ENCODE assay signal across 8 cellular contexts in genomic region chr1:236502972-236503639, GRCh38. TPM values are rescaled to one million over a fixed set of nuclear protein-coding genes. Genes with fewer than 3 reads are reported as not detected.
DNase-seq lines count a peak whose midpoint lies in the region; TF ChIP-seq lines count a peak whose summit lies in the region.

No MANE protein-coding gene starts in this region.

- peaks cover 10% of the 10 kb centered on the region for H3K4me1 Mint-ChIP-seq in activated CD4-positive, alpha-beta T cell treated with anti-CD3 and anti-CD28 coated beads, Interleukin-2, amount 10 ng/mL, durations not matched to agents 24 days and 14 days
- peaks cover 16% of the 10 kb centered on the region for H3K4me1 Mint-ChIP-seq in MCF 10A (ENCODE audit: insufficient read depth, unreplicated experiment)

- no peaks in the 10 kb centered on the region for H3K36me3 ChIP-seq in skeletal muscle satellite cell (ENCODE audit: insufficient read depth, low read length)

- BruUV-seq in MCF 10A (replicated peaks; lab: Mats Ljungman, UMichigan): no TSS peak

- peak overlapping the region; percentile 73 for H3K27ac Mint-ChIP-seq in activated CD4-positive, alpha-beta T cell treated with anti-CD3 and anti-CD28 coated beads, Interleukin-2, amount 10 ng/mL, durations not matched to agents 24 days and 14 days
- H3K27ac Mint-ChIP-seq in MCF 10A (ENCODE audit: low read depth, unreplicated experiment): peak overlapping the region; percentile 47

- no peaks in the 10 kb centered on the region for H3K9me3 ChIP-seq in skeletal muscle satellite cell (replicated peaks; ENCODE audit: low read length)

- H3K9ac ChIP-seq in skeletal muscle satellite cell (ENCODE audit: low read depth, low read length): no peak overlapping the region

- H3K4me2 ChIP-seq in skeletal muscle satellite cell (ENCODE audit: low read length): peak overlapping the region; percentile 57

- CTCF ChIA-PET in MCF 10A (lab: Yijun Ruan, JAX): interaction anchor here (0.5 to 2.1 kb wide), 10 partner anchors 8 to 399 kb away, joined by 3 to 12 read pairs (median 4); no protein-coding TSS in a partner anchor

- H3K27me3 ChIP-seq in skeletal muscle satellite cell (ENCODE audit: control insufficient read depth, insufficient read depth, low read length): no peaks in the 10 kb centered on the region

- no peaks in the 10 kb centered on the region for H3K9me3 Mint-ChIP-seq in activated CD4-positive, alpha-beta T cell treated with anti-CD3 and anti-CD28 coated beads, Interleukin-2, amount 10 ng/mL, durations not matched to agents 24 days and 14 days
- no peaks in the 10 kb centered on the region for H3K9me3 Mint-ChIP-seq in MCF 10A (ENCODE audit: unreplicated experiment)

- peak overlapping the region; percentile 44 for H3K4me3 ChIP-seq in skeletal muscle satellite cell (ENCODE audit: low read length)

- H3K4me1 ChIP-seq in skeletal muscle satellite cell (ENCODE audit: control insufficient read depth, insufficient read depth, low read length): peaks cover 12% of the 10 kb centered on the region

- no peak for TF ChIP-seq CTCF in MCF 10A (IDR thresholded peaks at IDR 0.05; ENCODE audit: unreplicated experiment)

- peaks cover 2% of the 10 kb centered on the region for H3K27me3 Mint-ChIP-seq in activated CD4-positive, alpha-beta T cell treated with anti-CD3 and anti-CD28 coated beads, Interleukin-2, amount 10 ng/mL, durations not matched to agents 24 days and 14 days
- no peaks in the 10 kb centered on the region for H3K27me3 Mint-ChIP-seq in MCF 10A (ENCODE audit: insufficient read depth, unreplicated experiment)

- H3K4me3 Mint-ChIP-seq in activated CD4-positive, alpha-beta T cell treated with anti-CD3 and anti-CD28 coated beads, Interleukin-2, amount 10 ng/mL, durations not matched to agents 24 days and 14 days: peak overlapping the region; percentile 66
- peak overlapping the region; percentile 12 for H3K4me3 Mint-ChIP-seq in MCF 10A (ENCODE audit: unreplicated experiment)

- intact Hi-C loops in activated CD4-positive, alpha-beta T cell treated with anti-CD3 and anti-CD28 coated beads, Interleukin-2, amount 10 ng/mL, durations not matched to agents 24 days and 14 days (cut with micrococcal nuclease): no loop called here
- intact Hi-C loops in MCF 10A (cut with micrococcal nuclease): no loop called here

- peak; percentile 61 for DNase-seq in activated CD4-positive, alpha-beta T cell treated with anti-CD3 and anti-CD28 coated beads, Interleukin-2, amount 10 ng/mL, durations not matched to agents 24 days and 14 days
- DNase-seq in activated CD4-positive, alpha-beta T cell treated with anti-CD3 and anti-CD28 coated beads for 1 hour: no peak
- DNase-seq in NCI-H460 (ENCODE audit: extremely low read depth, low read depth): peak; percentile 94
- DNase-seq in MCF 10A (ENCODE audit: unreplicated experiment): peak; percentile 70
- peak; percentile 73 for DNase-seq in iPS-NIHi11 (ENCODE audit: low spot score)
- no peak for DNase-seq in activated effector memory CD4-positive, alpha-beta T cell treated with Interleukin-2 at 50 U/mL for 16 hours
- no peak for DNase-seq in D341Med (ENCODE audit: low spot score)

- POLR2A ChIA-PET in MCF 10A (lab: Yijun Ruan, JAX): interaction anchor here (0.8 to 1.7 kb wide), 4 partner anchors 12 to 94 kb away, joined by 3 to 9 read pairs (median 3); no protein-coding TSS in a partner anchor

- no peaks in the 10 kb centered on the region for H3K36me3 Mint-ChIP-seq in activated CD4-positive, alpha-beta T cell treated with anti-CD3 and anti-CD28 coated beads, Interleukin-2, amount 10 ng/mL, durations not matched to agents 24 days and 14 days (ENCODE audit: low read depth)
- H3K36me3 Mint-ChIP-seq in MCF 10A (ENCODE audit: insufficient read depth, unreplicated experiment): no peaks in the 10 kb centered on the region

RNA-seq across cellular contexts. Expression of gene LGALS8, which starts 20.7 kb away (rescaled TPM):
- total RNA-seq in activated CD4-positive, alpha-beta T cell treated with anti-CD3 and anti-CD28 coated beads, Interleukin-2, amount 10 ng/mL, durations not matched to agents 24 days and 14 days: 68.9 and 71.9 TPM in 2 replicates
- total RNA-seq in NCI-H460 (2014; rRNA removed; shearing (Covaris generic)): 216 and 226 TPM in 2 replicates
- polyA plus RNA-seq in NCI-H460 (2014; cell fraction: nucleus; rRNA removed): 122 and 133 TPM in 2 replicates
- total RNA-seq in MCF 10A (2022): 73.2 and 99.7 TPM in 2 replicates
- total RNA-seq in skeletal muscle satellite cell (2012; rRNA removed): 74.3 and 86.5 TPM in 2 replicates

Comparison
In these comparisons a context has a peak if more than half of its experiments do, and no peak if none do; other contexts are left out.
1. DNase-seq: peak in activated CD4-positive, alpha-beta T cell treated with anti-CD3 and anti-CD28 coated beads, Interleukin-2, amount 10 ng/mL, durations not matched to agents 24 days and 14 days (single experiment), NCI-H460 (single experiment), MCF 10A (single experiment) and iPS-NIHi11 (single experiment); none in activated CD4-positive, alpha-beta T cell treated with anti-CD3 and anti-CD28 coated beads for 1 hour (single experiment), activated effector memory CD4-positive, alpha-beta T cell treated with Interleukin-2 at 50 U/mL for 16 hours (single experiment) and D341Med (single experiment).